28 cellular contexts compared by ENCODE assay signal in the genomic region with DNA sequence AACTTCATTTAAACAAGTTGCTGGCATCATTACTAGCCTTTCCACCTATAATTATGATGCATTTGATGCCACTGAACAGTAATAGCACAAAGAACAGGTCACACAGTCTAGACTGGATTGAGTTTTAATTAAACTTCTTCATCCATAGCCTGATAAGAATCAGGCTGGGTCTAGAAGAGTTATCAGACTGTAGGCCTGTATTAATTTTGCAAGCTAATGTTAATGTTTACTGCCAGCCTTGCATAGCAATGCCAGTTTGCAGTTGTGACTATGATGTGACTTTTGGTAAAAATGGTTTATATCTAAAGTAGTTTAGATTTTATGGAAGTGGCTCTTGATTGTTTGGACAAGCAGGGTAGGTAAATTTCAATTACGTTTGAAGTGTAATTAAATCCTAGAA.
"Had no signal": no experiment of that assay in that cellular context is flagged by ENCODE, and none has a peak within 500 bp of the region (broad histone marks: within the 10 kb centered on the region; RNA-seq: fewer than 3 reads in every experiment).

No MANE protein-coding gene starts in this region.

- DNase-seq: activated B cell treated with CpG ODN at 0.5 μM for 24 hours; activated CD4-positive, alpha-beta T cell treated with anti-CD3 and anti-CD28 coated beads for 48 hours; activated CD4-positive, alpha-beta T cell treated with anti-CD3 and anti-CD28 coated beads, Interleukin-2, amount 50 U/mL, for 1 hour; activated CD4-positive, alpha-beta T cell treated with anti-CD3 and anti-CD28 coated beads, Interleukin-2, amount 50 U/mL, for 48 hours; activated CD8-positive, alpha-beta memory T cell treated with anti-CD3 and anti-CD28 coated beads for 24 hours; activated CD8-positive, alpha-beta T cell treated with anti-CD3 and anti-CD28 coated beads for 36 hours; activated effector memory CD4-positive, alpha-beta T cell treated with Interleukin-2 at 50 U/mL for 16 hours; activated gamma-delta T cell treated with Interleukin-2 at 50 U/mL for 16 hours; activated naive CD4-positive, alpha-beta T cell treated with anti-CD3 and anti-CD28 coated beads, Interleukin-2, amount 50 U/mL, for 16 hours; activated naive CD4-positive, alpha-beta T cell treated with Interleukin-2 at 50 U/mL for 16 hours; activated T-cell treated with anti-CD3 and anti-CD28 coated beads, Interleukin-2, amount 50 U/mL, for 4 hours; amniotic stem cell; anterior cingulate cortex; brain microvascular endothelial cell; dorsolateral prefrontal cortex; effector memory CD4-positive, alpha-beta T cell; endodermal cell; foreskin fibroblast; head of caudate nucleus; T-helper 17 cell; T1000; WERI-Rb-1 had no signal

- H3K27ac ChIP-seq: brain microvascular endothelial cell, coronary artery, dorsolateral prefrontal cortex, WERI-Rb-1 had no signal

- H3K27me3 ChIP-seq: brain microvascular endothelial cell, dorsolateral prefrontal cortex had no signal

- H3K36me3 ChIP-seq: brain microvascular endothelial cell had no signal

- H3K4me3 ChIP-seq: coronary artery, dorsolateral prefrontal cortex had no signal

- ATAC-seq: activated CD4-positive, CD25-positive, alpha-beta regulatory T cell treated with anti-CD3 and anti-CD28 coated beads, Interleukin-2, amount 50 U/mL, for 24 hours; activated CD8-positive, alpha-beta T cell treated with anti-CD3 and anti-CD28 coated beads for 36 hours; activated T-cell treated with anti-CD3 and anti-CD28 coated beads, Interleukin-2, amount 50 U/mL, for 4 hours; activated T-helper 17 cell treated with anti-CD3 and anti-CD28 coated beads, Interleukin-2, amount 50 U/mL, for 72 hours; esophagus mucosa; T-helper 17 cell had no signal

- FAIRE-seq: astrocyte, bronchial epithelial cell had no signal
